In genomic region chr9:78756813-78757510, GRCh38 we compare ENCODE assay signal across 17 cellular contexts.
DNase-seq lines count a peak whose midpoint lies in the region; ATAC-seq, FAIRE-seq and TF ChIP-seq lines count a peak whose summit lies in the region.
"Had no signal": no experiment of that assay in that cellular context is flagged by ENCODE, and none has a peak within 500 bp of the region (broad histone marks: within the 10 kb centered on the region; RNA-seq: fewer than 3 reads in every experiment).

No MANE protein-coding gene starts in this region.

- no peak overlapping the region for H2AFZ ChIP-seq in hepatocyte

- H3K9me2 ChIP-seq in hepatocyte (replicated peaks; ENCODE audit: insufficient read depth): no peaks in the 10 kb centered on the region

- no peak overlapping the region for H3K27ac ChIP-seq in hepatocyte
- H3K27ac ChIP-seq in transverse colon: no peak overlapping the region
- no peak overlapping the region for H3K27ac ChIP-seq in testis

- H3K4me1 ChIP-seq in hepatocyte (ENCODE audit: insufficient read depth) (no peaks in the 10 kb centered on the region), transverse colon (no peaks in the 10 kb centered on the region), testis (no peaks in the 10 kb centered on the region)

- TF ChIP-seq CTCF in hepatocyte (IDR thresholded peaks at IDR 0.05; ENCODE audit: poor library complexity) (no peak), transverse colon (IDR thresholded peaks at IDR 0.05) (no peak), testis (IDR thresholded peaks at IDR 0.05) (no peak)

- H3K79me2 ChIP-seq in hepatocyte: no peaks in the 10 kb centered on the region

- TF ChIP-seq EP300 in transverse colon (IDR thresholded peaks at IDR 0.05; ENCODE audit: low read depth): no peak

- H4K20me1 ChIP-seq in hepatocyte (ENCODE audit: insufficient read depth, poor library complexity, severe bottlenecking): no peaks in the 10 kb centered on the region

- peak; percentile 6 for FAIRE-seq in G401.6 (lab: Jason Lieb, UNC)
- FAIRE-seq: bronchial epithelial cell had no signal

- intact Hi-C loops in transverse colon (cut with DNase I; ENCODE audit: low total_unique reads) (no loop called here), testis (cut with DNase I; ENCODE audit: low total_unique reads) (no loop called here)

- H3K4me3 ChIP-seq in hepatocyte (no peak overlapping the region), transverse colon (no peak overlapping the region), testis (no peak overlapping the region)
- H3K4me3 ChIP-seq: lung, smooth muscle cell had no signal

- no peak for TF ChIP-seq POLR2A in transverse colon (IDR thresholded peaks at IDR 0.05)
- TF ChIP-seq POLR2A in testis (IDR thresholded peaks at IDR 0.05): no peak

- H3K27me3 ChIP-seq in hepatocyte (no peaks in the 10 kb centered on the region), transverse colon (no peaks in the 10 kb centered on the region), testis (no peaks in the 10 kb centered on the region)

- WGBS in hepatocyte (ENCODE audit: low lambda C conversion rate, missing lambda C conversion rate): 87% methylated on average over 7 of the region's 7 CpGs
- WGBS in transverse colon (ENCODE audit: low coverage in 1 of 2), 2 donors: 71 to 89% methylated on average over 7 of the region's 7 CpGs
- WGBS in testis, 2 donors: 82 to 84% methylated on average over 7 of the region's 7 CpGs

- no peak overlapping the region for H3K4me2 ChIP-seq in hepatocyte
- H3K4me2 ChIP-seq: smooth muscle cell had no signal

- peak; percentile 69 for ATAC-seq in GM19455 (IDR thresholded peaks at IDR 0.05; ENCODE audit: unreplicated experiment)
- peak; percentile 83 for ATAC-seq in HG02759 (IDR thresholded peaks at IDR 0.05; ENCODE audit: unreplicated experiment)
- ATAC-seq in HG03469 (IDR thresholded peaks at IDR 0.05; ENCODE audit: unreplicated experiment): peak; percentile 89
- ATAC-seq: T-helper 17 cell had no signal

- in situ Hi-C loops in transverse colon (cut with MboI; ENCODE audit: low pct_ligation_motif_present in 1 of 4, low pct_unique_long_range_greater_than_20kb in 1 of 4, low sequenced_read_pairs in 3 of 4): no loop called here

- H3K36me3 ChIP-seq in hepatocyte (replicated peaks; ENCODE audit: insufficient read depth, low read depth) (no peaks in the 10 kb centered on the region), transverse colon (no peaks in the 10 kb centered on the region), testis (ENCODE audit: low read depth, missing control alignments) (no peaks in the 10 kb centered on the region)

- H3K9me3 ChIP-seq in hepatocyte (ENCODE audit: low read depth) (no peaks in the 10 kb centered on the region), transverse colon (no peaks in the 10 kb centered on the region), testis (no peaks in the 10 kb centered on the region)

- no peak for DNase-seq in islet precursor cell
- no peak for DNase-seq in hepatocyte (ENCODE audit: low spot score)
- no peak for DNase-seq in transverse colon
- no peak for DNase-seq in testis
- DNase-seq: activated effector memory CD4-positive, alpha-beta T cell treated with anti-CD3 and anti-CD28 coated beads, Interleukin-2, amount 50 U/mL, for 16 hours; DMS79; NCI-H2081; OCI-M1; T-helper 17 cell; trophoblast cell had no signal
